In the genomic region with DNA sequence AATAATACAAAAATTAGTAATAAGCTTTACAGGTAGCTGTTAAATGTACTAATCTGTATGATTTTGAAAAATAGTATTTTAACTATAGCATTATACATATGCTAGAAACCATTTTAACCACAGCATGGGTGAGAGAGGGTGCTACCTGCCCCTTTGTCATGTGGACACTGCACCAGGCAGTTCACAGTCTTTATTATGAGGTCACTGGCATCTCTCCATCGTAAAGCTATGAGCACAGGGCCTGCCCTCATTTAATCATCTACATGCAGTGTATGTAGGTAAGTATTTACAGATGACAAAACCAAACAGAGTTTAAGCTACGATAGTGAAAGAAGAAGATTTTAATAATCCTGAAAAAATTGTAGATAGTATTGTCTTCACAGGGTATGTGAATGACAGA, we compare ENCODE assay signal across 16 cellular contexts. TPM values are rescaled to one million over a fixed set of nuclear protein-coding genes. Genes with fewer than 3 reads are reported as not detected.
DNase-seq lines count a peak whose midpoint lies in the region; ATAC-seq and TF ChIP-seq lines count a peak whose summit lies in the region.
"Had no signal": no experiment of that assay in that cellular context is flagged by ENCODE, and none has a peak within 500 bp of the region (broad histone marks: within the 10 kb centered on the region; RNA-seq: fewer than 3 reads in every experiment).

No MANE protein-coding gene starts in this region.

- peaks cover 7% of the 10 kb centered on the region in 2 donors for H3K27me3 Mint-ChIP-seq in stimulated activated naive B cell treated with anti-CD40 and anti-IgM and Interleukin-4, amounts not matched to agents 10 μg/mL and 1 μg/mL and 100 μg/mL, for 72 hours
- H3K27me3 Mint-ChIP-seq: activated CD8-positive, alpha-beta memory T cell treated with anti-CD3 and anti-CD28 coated beads, Interleukin-2, amount 10 ng/mL, durations not matched to agents 7 days and 5 days had no signal

- intact Hi-C loops in esophagus squamous epithelium (cut with DNase I) (no loop called here), lower lobe of right lung (cut with DNase I) (no loop called here)

- H3K9me3 ChIP-seq in Peyer's patch = no peaks in the 10 kb centered on the region
- H3K9me3 ChIP-seq in esophagus squamous epithelium = no peaks in the 10 kb centered on the region
- H3K9me3 ChIP-seq in lower lobe of right lung = no peaks in the 10 kb centered on the region
- H3K9me3 ChIP-seq in subcutaneous abdominal adipose tissue (ENCODE audit: control insufficient read depth in 5 of 5, low read length in 5 of 5) = no peaks in the 10 kb centered on the region
- no peaks in the 10 kb centered on the region for H3K9me3 ChIP-seq in effector memory CD4-positive, alpha-beta T cell (ENCODE audit: control insufficient read depth, low read length)
- H3K9me3 ChIP-seq: BE2C, ovary had no signal

- H3K4me1 Mint-ChIP-seq in stimulated activated naive B cell treated with anti-CD40 and anti-IgM and Interleukin-4, amounts not matched to agents 10 μg/mL and 1 μg/mL and 100 μg/mL, for 72 hours = no peaks in the 10 kb centered on the region
- H3K4me1 Mint-ChIP-seq: activated CD8-positive, alpha-beta memory T cell treated with anti-CD3 and anti-CD28 coated beads, Interleukin-2, amount 10 ng/mL, durations not matched to agents 7 days and 5 days had no signal

- no peaks in the 10 kb centered on the region for H3K9me3 Mint-ChIP-seq in stimulated activated naive B cell treated with anti-CD40 and anti-IgM and Interleukin-4, amounts not matched to agents 10 μg/mL and 1 μg/mL and 100 μg/mL, for 72 hours
- H3K9me3 Mint-ChIP-seq: GM23338 had no signal

- no peak for TF ChIP-seq POLR2A in Peyer's patch (IDR thresholded peaks at IDR 0.05)
- no peak for TF ChIP-seq POLR2A in esophagus squamous epithelium (IDR thresholded peaks at IDR 0.05)

- H3K4me1 ChIP-seq in Peyer's patch (no peaks in the 10 kb centered on the region), esophagus squamous epithelium (peaks cover 0 to 19% (median 0%) of the 10 kb centered on the region in 3 donors), lower lobe of right lung (peaks cover 12% of the 10 kb centered on the region), subcutaneous abdominal adipose tissue (ENCODE audit: control insufficient read depth in 5 of 5, insufficient read depth in 5 of 5, low read length in 5 of 5) (peaks cover 2 to 31% (median 25%) of the 10 kb centered on the region in 5 donors)
- H3K4me1 ChIP-seq in effector memory CD4-positive, alpha-beta T cell (ENCODE audit: control insufficient read depth, insufficient read depth, low read length, poor library complexity, severe bottlenecking) = no peaks in the 10 kb centered on the region
- H3K4me1 ChIP-seq: BE2C had no signal

- H3K27ac ChIP-seq in Peyer's patch (peak overlapping the region in 3 of 4 donors; percentile 5 to 42 (median 22)), esophagus squamous epithelium (peak overlapping the region in 3 of 4 donors; percentile 56 to 72 (median 72)), lower lobe of right lung (peak overlapping the region; percentile 53), subcutaneous abdominal adipose tissue (ENCODE audit: low read depth, low read length) (peak overlapping the region; percentile 96)
- no peak overlapping the region for H3K27ac ChIP-seq in effector memory CD4-positive, alpha-beta T cell (ENCODE audit: insufficient read depth, low read length, poor library complexity, severe bottlenecking)
- H3K27ac ChIP-seq: ovary had no signal

- H3K27ac Mint-ChIP-seq in stimulated activated naive B cell treated with anti-CD40 and anti-IgM and Interleukin-4, amounts not matched to agents 10 μg/mL and 1 μg/mL and 100 μg/mL, for 72 hours = no peak overlapping the region
- H3K27ac Mint-ChIP-seq: activated CD8-positive, alpha-beta memory T cell treated with anti-CD3 and anti-CD28 coated beads, Interleukin-2, amount 10 ng/mL, durations not matched to agents 7 days and 5 days had no signal

- H3K27me3 ChIP-seq in Peyer's patch = no peaks in the 10 kb centered on the region
- no peaks in the 10 kb centered on the region for H3K27me3 ChIP-seq in esophagus squamous epithelium
- no peaks in the 10 kb centered on the region for H3K27me3 ChIP-seq in lower lobe of right lung (ENCODE audit: low read depth)
- no peaks in the 10 kb centered on the region for H3K27me3 ChIP-seq in subcutaneous abdominal adipose tissue (ENCODE audit: control insufficient read depth in 5 of 5, insufficient read depth in 4 of 5, low read length in 5 of 5)
- H3K27me3 ChIP-seq in effector memory CD4-positive, alpha-beta T cell (replicated peaks; ENCODE audit: control insufficient read depth, insufficient read depth, low read length, poor library complexity, severe bottlenecking) = no peaks in the 10 kb centered on the region
- H3K27me3 ChIP-seq: ovary had no signal

- 48 to 58% methylated on average over 2 of the region's 2 CpGs for WGBS in esophagus squamous epithelium, 2 donors

- peak overlapping the region; percentile 40 to 75 (median 52) for H3K9ac ChIP-seq in subcutaneous abdominal adipose tissue (ENCODE audit: low read length in 5 of 5)

- no peaks in the 10 kb centered on the region for H3K36me3 ChIP-seq in Peyer's patch
- H3K36me3 ChIP-seq in esophagus squamous epithelium = no peaks in the 10 kb centered on the region
- H3K36me3 ChIP-seq in lower lobe of right lung = no peaks in the 10 kb centered on the region
- H3K36me3 ChIP-seq in subcutaneous abdominal adipose tissue (ENCODE audit: control insufficient read depth in 5 of 5, insufficient read depth in 5 of 5, low read length in 5 of 5) = peaks cover 0 to 9% (median 3%) of the 10 kb centered on the region in 5 donors
- H3K36me3 ChIP-seq in effector memory CD4-positive, alpha-beta T cell (ENCODE audit: control insufficient read depth, insufficient read depth, low read length) = no peaks in the 10 kb centered on the region
- H3K36me3 ChIP-seq: BE2C, ovary had no signal

- DNase-seq in Peyer's patch (no peak), esophagus squamous epithelium (lab: John Stamatoyannopoulos, UW) (no peak), lower lobe of right lung (no peak), NCI-H82 treated with DMSO at 0.1 percent for 48 hours (lab: John Stamatoyannopoulos, UW; ENCODE audit: unreplicated experiment) (no peak)
- no peak for DNase-seq in effector memory CD4-positive, alpha-beta T cell
- DNase-seq in stimulated activated naive B cell treated with anti-CD40 and anti-IgM and Interleukin-4, amounts not matched to agents 10 μg/mL and 1 μg/mL and 100 μg/mL, for 72 hours = no peak
- DNase-seq in activated CD4-positive, alpha-beta T cell treated with anti-CD3 and anti-CD28 coated beads, Interleukin-2, amount 50 U/mL, for 4 hours = no peak
- DNase-seq: activated CD8-positive, alpha-beta memory T cell treated with anti-CD3 and anti-CD28 coated beads, Interleukin-2, amount 10 ng/mL, durations not matched to agents 7 days and 5 days; activated gamma-delta T cell treated with Interleukin-2 at 50 U/mL for 16 hours; BE2C; NCI-H187 treated with DMSO at 0.1 percent for 48 hours; NCI-H526 had no signal

- H3K36me3 Mint-ChIP-seq in stimulated activated naive B cell treated with anti-CD40 and anti-IgM and Interleukin-4, amounts not matched to agents 10 μg/mL and 1 μg/mL and 100 μg/mL, for 72 hours = no peaks in the 10 kb centered on the region
- H3K36me3 Mint-ChIP-seq: activated CD8-positive, alpha-beta memory T cell treated with anti-CD3 and anti-CD28 coated beads, Interleukin-2, amount 10 ng/mL, durations not matched to agents 7 days and 5 days had no signal

- TF ChIP-seq CTCF in Peyer's patch (IDR thresholded peaks at IDR 0.05) (no peak), esophagus squamous epithelium (IDR thresholded peaks at IDR 0.05) (no peak), lower lobe of right lung (IDR thresholded peaks at IDR 0.05) (no peak)

- H3K4me3 ChIP-seq in Peyer's patch = no peak overlapping the region
- H3K4me3 ChIP-seq in esophagus squamous epithelium = no peak overlapping the region
- H3K4me3 ChIP-seq in lower lobe of right lung = no peak overlapping the region
- H3K4me3 ChIP-seq in subcutaneous abdominal adipose tissue (ENCODE audit: low read depth in 1 of 5, low read length in 5 of 5) = peak overlapping the region in 2 of 5 donors; percentile 19 to 40
- H3K4me3 ChIP-seq in effector memory CD4-positive, alpha-beta T cell (ENCODE audit: insufficient read depth, low read depth, low read length, poor library complexity, severe bottlenecking) = no peak overlapping the region
- H3K4me3 ChIP-seq: GM23338, ovary had no signal

- H3K4me3 Mint-ChIP-seq in stimulated activated naive B cell treated with anti-CD40 and anti-IgM and Interleukin-4, amounts not matched to agents 10 μg/mL and 1 μg/mL and 100 μg/mL, for 72 hours = no peak overlapping the region
- H3K4me3 Mint-ChIP-seq: activated CD8-positive, alpha-beta memory T cell treated with anti-CD3 and anti-CD28 coated beads, Interleukin-2, amount 10 ng/mL, durations not matched to agents 7 days and 5 days; GM23338 had no signal

- ATAC-seq in lower lobe of right lung = peak in 1 of 2 donors; percentile 50
- ATAC-seq in stimulated activated naive B cell treated with anti-CD40 and anti-IgM and Interleukin-4, amounts not matched to agents 10 μg/mL and 1 μg/mL and 100 μg/mL, for 72 hours (replicated peaks) = no peak
- ATAC-seq: activated CD8-positive, alpha-beta memory T cell treated with anti-CD3 and anti-CD28 coated beads, Interleukin-2, amount 10 ng/mL, durations not matched to agents 7 days and 5 days; GM23338; Panc1 had no signal

RNA-seq across cellular contexts. Expression of gene EDNRB, which starts 21.7 kb away (rescaled TPM):
- total RNA-seq in Peyer's patch = 10 to 100 TPM in 2 of 4 donors, 1 to 10 TPM in 2; 7.7 to 21.5 (median 12.2) TPM
- total RNA-seq in esophagus squamous epithelium = 10 to 100 TPM in 1 of 4 donors, 1 to 10 TPM in 3; 1.6 to 14.7 (median 5.0) TPM
- total RNA-seq in lower lobe of right lung = 60.7 TPM
- total RNA-seq: activated CD8-positive, alpha-beta memory T cell treated with anti-CD3 and anti-CD28 coated beads, Interleukin-2, amount 10 ng/mL, durations not matched to agents 7 days and 5 days had no signal
